ENCODE assay signal across 2 cellular contexts in the genomic region with DNA sequence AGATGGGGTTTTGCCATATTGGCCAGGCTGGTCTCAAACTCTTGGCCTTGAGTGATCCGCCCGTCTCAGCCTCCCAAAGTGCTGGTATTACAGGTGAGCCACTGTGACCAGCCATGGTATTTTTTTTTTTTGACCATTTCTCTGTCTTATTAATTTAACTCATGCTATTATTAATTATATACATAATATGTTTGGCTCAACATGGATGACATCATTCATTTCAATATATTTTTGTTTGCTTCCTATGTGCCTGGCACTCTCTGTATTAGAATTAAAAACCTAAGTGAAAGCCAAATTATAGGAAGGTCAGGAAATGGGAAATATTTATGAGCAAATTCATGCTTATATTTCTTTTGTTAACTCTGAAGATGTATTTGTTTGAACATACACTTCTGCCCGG.
A peak's percentile ranks its signal among the peaks of the same experiment; 100 is the strongest.
TF ChIP-seq lines count a peak whose summit lies in the region.

No MANE protein-coding gene starts in this region.

TF ChIP-seq in HEK293, 187 proteins besides CTCF, POLR2A, EP300 and RAD21:
- TF ChIP-seq BCL11B (tag by site-specific recombination; IDR thresholded peaks at IDR 0.05; ENCODE audit: low read depth): no peak
- TF ChIP-seq ATF2 (tag by site-specific recombination; IDR thresholded peaks at IDR 0.05; ENCODE audit: low read depth): peak; percentile 63; the same call in 1 of the 2 replicates
TF ChIP-seq in HEK293: peak in this region for 1.

TF ChIP-seq in K562, 482 proteins besides CTCF, POLR2A, EP300 and RAD21:
- no peak for TF ChIP-seq KHSRP (IDR thresholded peaks at IDR 0.05)
- TF ChIP-seq BCOR (IDR thresholded peaks at IDR 0.05): no peak
- TF ChIP-seq ATF3 (IDR thresholded peaks at IDR 0.05): 0 out of 2 replicates have a peak, but pooled peaks have one; percentile 31
- no peak for TF ChIP-seq ATF3 (CRISPR knock-in tag; conservative IDR thresholded peaks at IDR 0.05)
